In genomic region chr12:102120886-102121285, GRCh38 we compare ENCODE assay signal across 8 cellular contexts. TPM values are rescaled to one million over a fixed set of nuclear protein-coding genes. Genes with fewer than 3 reads are reported as not detected.
DNase-seq lines count a peak whose midpoint lies in the region; ATAC-seq, FAIRE-seq and TF ChIP-seq lines count a peak whose summit lies in the region.

No MANE protein-coding gene starts in this region.

- CTCF ChIA-PET in activated CD4-positive, alpha-beta memory T cell treated with anti-CD3 and anti-CD28 coated beads for 36 hours (lab: Charles Lee) = interaction anchor here (0.7 to 1.0 kb wide), 2 partner anchors 49 to 431 kb away, joined by 3 read pairs; no protein-coding TSS in a partner anchor

- no peak for ATAC-seq in GM18909 (IDR thresholded peaks at IDR 0.05; ENCODE audit: poor library complexity, unreplicated experiment)

- no peaks in the 10 kb centered on the region for H3K9me3 Mint-ChIP-seq in IgD-negative memory B cell
- no peaks in the 10 kb centered on the region for H3K9me3 Mint-ChIP-seq in activated CD4-positive, alpha-beta memory T cell treated with anti-CD3 and anti-CD28 coated beads for 36 hours

- no peak overlapping the region for H3K27ac ChIP-seq in thymus (ENCODE audit: low read depth)

- H3K9me3 ChIP-seq in iPS-15b (ENCODE audit: control insufficient read depth, insufficient read depth, low read length) (no peaks in the 10 kb centered on the region), thymus (ENCODE audit: control insufficient read depth) (no peaks in the 10 kb centered on the region)

- no peaks in the 10 kb centered on the region for H3K36me3 ChIP-seq in iPS-15b (ENCODE audit: control insufficient read depth, insufficient read depth, low read length)
- H3K36me3 ChIP-seq in thymus (ENCODE audit: control insufficient read depth, insufficient read depth) = no peaks in the 10 kb centered on the region

- H3K27ac Mint-ChIP-seq in IgD-negative memory B cell = peak overlapping the region in 2 of 3 donors; percentile 74 to 97
- peak overlapping the region; percentile 82 for H3K27ac Mint-ChIP-seq in activated CD4-positive, alpha-beta memory T cell treated with anti-CD3 and anti-CD28 coated beads for 36 hours

- no peak for FAIRE-seq in D721Med (lab: Jason Lieb, UNC)

- H3K9ac ChIP-seq in iPS-15b (ENCODE audit: low read depth, low read length) = peak overlapping the region; percentile 86

- DNase-seq in NCI-H2081 (lab: John Stamatoyannopoulos, UW) = peak; percentile 14 to 27
- no peak for DNase-seq in NCI-H2081 treated with DMSO at 0.1 percent for 48 hours (lab: John Stamatoyannopoulos, UW)
- no peak for DNase-seq in activated CD4-positive, alpha-beta memory T cell treated with anti-CD3 and anti-CD28 coated beads for 36 hours
- DNase-seq in D721Med (ENCODE audit: insufficient read length, low spot score) = no peak

- intact Hi-C loops in activated CD4-positive, alpha-beta memory T cell treated with anti-CD3 and anti-CD28 coated beads for 36 hours (cut with micrococcal nuclease) = loop anchor here (1.0 to 5.0 kb wide), 6 partner anchors 47 to 424 kb away; partner anchors contain the start of genes CHPT1 and DRAM1

- H3K4me1 ChIP-seq in iPS-15b (ENCODE audit: control insufficient read depth, insufficient read depth, low read length) (no peaks in the 10 kb centered on the region), thymus (ENCODE audit: control insufficient read depth, insufficient read depth, low read length) (peaks cover 8% of the 10 kb centered on the region)

- WGBS in thymus = 48% methylated on average over 4 of the region's 4 CpGs

- H3K4me3 ChIP-seq in iPS-15b (ENCODE audit: low read depth, low read length) (peak overlapping the region; percentile 97), thymus (ENCODE audit: low read length) (peak overlapping the region; percentile 88)

- peaks cover 6 to 18% (median 10%) of the 10 kb centered on the region in 3 donors for H3K4me1 Mint-ChIP-seq in IgD-negative memory B cell
- peaks cover 19% of the 10 kb centered on the region for H3K4me1 Mint-ChIP-seq in activated CD4-positive, alpha-beta memory T cell treated with anti-CD3 and anti-CD28 coated beads for 36 hours (ENCODE audit: low read depth)

- no peak for TF ChIP-seq CTCF in D721Med (IDR thresholded peaks at IDR 0.05; ENCODE audit: insufficient read depth, missing control alignments)

- H3K27me3 Mint-ChIP-seq in IgD-negative memory B cell = no peaks in the 10 kb centered on the region
- no peaks in the 10 kb centered on the region for H3K27me3 Mint-ChIP-seq in activated CD4-positive, alpha-beta memory T cell treated with anti-CD3 and anti-CD28 coated beads for 36 hours

- peak overlapping the region; percentile 85 to 98 (median 96) for H3K4me3 Mint-ChIP-seq in IgD-negative memory B cell
- H3K4me3 Mint-ChIP-seq in activated CD4-positive, alpha-beta memory T cell treated with anti-CD3 and anti-CD28 coated beads for 36 hours = peak overlapping the region; percentile 87

- H3K27me3 ChIP-seq in iPS-15b (ENCODE audit: control insufficient read depth, insufficient read depth, low read length) (no peaks in the 10 kb centered on the region), thymus (ENCODE audit: control insufficient read depth, insufficient read depth) (no peaks in the 10 kb centered on the region)

- peaks cover 9% of the 10 kb centered on the region for H3K36me3 Mint-ChIP-seq in IgD-negative memory B cell
- H3K36me3 Mint-ChIP-seq in activated CD4-positive, alpha-beta memory T cell treated with anti-CD3 and anti-CD28 coated beads for 36 hours = peaks cover 19% of the 10 kb centered on the region

- POLR2A ChIA-PET in activated CD4-positive, alpha-beta memory T cell treated with anti-CD3 and anti-CD28 coated beads for 36 hours (lab: Charles Lee) = interaction anchor here (1.2 to 2.0 kb wide), 3 partner anchors 28 to 61 kb away, joined by 3 to 9 read pairs (median 4); partner anchors contain the start of gene WASHC3

RNA-seq across cellular contexts. Expression of gene PARPBP, which starts 0.9 kb away (rescaled TPM):
- polyA plus RNA-seq in IgD-negative memory B cell (2.1 TPM), thymus (6.6 TPM)
- 10 to 100 TPM; 24.0 to 25.9 TPM for total RNA-seq in activated CD4-positive, alpha-beta memory T cell treated with anti-CD3 and anti-CD28 coated beads for 36 hours

RNA-seq across cellular contexts. Expression of gene NUP37, which starts 1.0 kb away (rescaled TPM):
- polyA plus RNA-seq in IgD-negative memory B cell (24.7 TPM), thymus (22.3 TPM)
- 10 to 100 TPM; 86.8 to 89.5 TPM for total RNA-seq in activated CD4-positive, alpha-beta memory T cell treated with anti-CD3 and anti-CD28 coated beads for 36 hours

RNA-seq across cellular contexts. Expression of gene WASHC3, which starts 59.1 kb away (rescaled TPM):
- polyA plus RNA-seq in IgD-negative memory B cell (96.0 TPM), thymus (74.0 TPM)
- total RNA-seq in activated CD4-positive, alpha-beta memory T cell treated with anti-CD3 and anti-CD28 coated beads for 36 hours = 10 to 100 TPM; 39.3 to 40.1 TPM

Comparison
In these comparisons a context has a peak if more than half of its experiments do, and no peak if none do; other contexts are left out.
1. DNase-seq: peak in NCI-H2081 (2 of 2); none in NCI-H2081 treated with DMSO at 0.1 percent for 48 hours (single experiment), activated CD4-positive, alpha-beta memory T cell treated with anti-CD3 and anti-CD28 coated beads for 36 hours (single experiment) and D721Med (single experiment).